In genomic region chr12:124867389-124867930, GRCh38 we compare ENCODE assay signal across 12 cellular contexts. TPM values are rescaled to one million over a fixed set of nuclear protein-coding genes. Genes with fewer than 3 reads are reported as not detected.
DNase-seq lines count a peak whose midpoint lies in the region; ATAC-seq and TF ChIP-seq lines count a peak whose summit lies in the region.
"Had no signal": no experiment of that assay in that cellular context is flagged by ENCODE, and none has a peak within 500 bp of the region (broad histone marks: within the 10 kb centered on the region; RNA-seq: fewer than 3 reads in every experiment).

No MANE protein-coding gene starts in this region.

- no peaks in the 10 kb centered on the region for H3K9me2 ChIP-seq in SK-N-SH
- H3K9me2 ChIP-seq in PC-9 (ENCODE audit: insufficient read depth), result no peaks in the 10 kb centered on the region

- no peaks in the 10 kb centered on the region for H3K27me3 ChIP-seq in SK-N-SH (ENCODE audit: insufficient read depth)
- H3K27me3 ChIP-seq in PC-9 (ENCODE audit: insufficient read depth, low read depth), result no peaks in the 10 kb centered on the region
- no peaks in the 10 kb centered on the region for H3K27me3 ChIP-seq in stomach

- H3K4me2 ChIP-seq in SK-N-SH (no peak overlapping the region), PC-9 (peak overlapping the region; percentile 23; the same call in 1 of the 2 replicates)

- ATAC-seq in SK-N-SH treated with all-trans-retinoic acid at 6 μM for 48 hours, result no peak
- ATAC-seq: activated CD8-positive, alpha-beta memory T cell treated with anti-CD3 and anti-CD28 coated beads, Interleukin-2, amount 10 ng/mL, durations not matched to agents 7 days and 5 days had no signal

- no peak overlapping the region for H3K27ac Mint-ChIP-seq in mesothelial cell of epicardium
- H3K27ac Mint-ChIP-seq: activated CD8-positive, alpha-beta memory T cell treated with anti-CD3 and anti-CD28 coated beads, Interleukin-2, amount 10 ng/mL, durations not matched to agents 7 days and 5 days had no signal

- TF ChIP-seq POLR2A in stomach (IDR thresholded peaks at IDR 0.05), result no peak

- POLR2A ChIA-PET in SK-N-SH (lab: Yijun Ruan, JAX) (no interaction called here), PC-9 (lab: Charles Lee; ENCODE audit: unreplicated experiment) (no interaction called here)

- peaks cover 13% of the 10 kb centered on the region for H3K4me1 Mint-ChIP-seq in mesothelial cell of epicardium

- no peak overlapping the region for H2AFZ ChIP-seq in SK-N-SH (ENCODE audit: low read depth)
- H2AFZ ChIP-seq in PC-9, result no peak overlapping the region

- H3K9me3 ChIP-seq in SK-N-SH (no peaks in the 10 kb centered on the region), PC-9 (ENCODE audit: insufficient read depth, low read depth) (no peaks in the 10 kb centered on the region), stomach (no peaks in the 10 kb centered on the region)
- H3K9me3 ChIP-seq: thoracic aorta had no signal

- no peak overlapping the region for H3K4me3 Mint-ChIP-seq in mesothelial cell of epicardium
- H3K4me3 Mint-ChIP-seq: activated CD8-positive, alpha-beta memory T cell treated with anti-CD3 and anti-CD28 coated beads, Interleukin-2, amount 10 ng/mL, durations not matched to agents 7 days and 5 days had no signal

- H3K36me3 Mint-ChIP-seq in mesothelial cell of epicardium, result no peaks in the 10 kb centered on the region
- H3K36me3 Mint-ChIP-seq: activated CD8-positive, alpha-beta memory T cell treated with anti-CD3 and anti-CD28 coated beads, Interleukin-2, amount 10 ng/mL, durations not matched to agents 7 days and 5 days had no signal

- TF ChIP-seq EP300 in SK-N-SH (IDR thresholded peaks at IDR 0.05; ENCODE audit: borderline replicate concordance in 1 of 2, low read depth in 1 of 2, low read length in 1 of 2) (no peak), stomach (IDR thresholded peaks at IDR 0.05) (no peak)

- H3K36me3 ChIP-seq in SK-N-SH (replicated peaks in 1 of 2; ENCODE audit: control insufficient read depth in 1 of 2, insufficient read depth in 2 of 2, low read length in 1 of 2) (no peaks in the 10 kb centered on the region), PC-9 (ENCODE audit: low read depth) (no peaks in the 10 kb centered on the region), stomach (no peaks in the 10 kb centered on the region)
- H3K36me3 ChIP-seq: thoracic aorta had no signal

- H3K9me3 Mint-ChIP-seq in mesothelial cell of epicardium, result no peaks in the 10 kb centered on the region

- H3K27ac ChIP-seq in SK-N-SH (ENCODE audit: low read depth in 2 of 2, low read length in 1 of 2) (no peak overlapping the region), PC-9 (no peak overlapping the region), stomach (peak overlapping the region in 1 of 5 donors; percentile 56)
- H3K27ac ChIP-seq: thoracic aorta had no signal

- DNase-seq in SK-N-SH (no peak), PC-9 (peak in 1 of 2 experiments; percentile 28), fibroblast of mammary gland (ENCODE audit: low read depth) (peak; percentile 69), stomach (peak; percentile 39), 8988T (no peak), mesothelial cell of epicardium (ENCODE audit: low spot score in 2 of 2, unreplicated experiment in 2 of 2) (no peak)
- no peak for DNase-seq in stimulated activated CD4-positive, alpha-beta T cell treated with anti-CD3 and anti-CD28 coated beads, Interleukin-12 subunit alpha, Interleukin-12 subunit beta, amount 100 ng/mL, for 4 hours
- DNase-seq: activated CD8-positive, alpha-beta memory T cell treated with anti-CD3 and anti-CD28 coated beads, Interleukin-2, amount 10 ng/mL, durations not matched to agents 7 days and 5 days; AML-193; NCI-H187 treated with DMSO at 0.1 percent for 48 hours had no signal

- no TSS peak for BruUV-seq in PC-9 (replicated peaks; lab: Mats Ljungman, UMichigan)

- no peak for TF ChIP-seq CTCF in SK-N-SH (IDR thresholded peaks at IDR 0.05)
- no peak for TF ChIP-seq CTCF in PC-9 (conservative IDR thresholded peaks at IDR 0.05)
- TF ChIP-seq CTCF in fibroblast of mammary gland (conservative IDR thresholded peaks at IDR 0.05; ENCODE audit: control insufficient read depth, insufficient read depth, low read depth, low read length), result no peak
- no peak for TF ChIP-seq CTCF in stomach (IDR thresholded peaks at IDR 0.05)
- no peak for TF ChIP-seq CTCF in mesothelial cell of epicardium (IDR thresholded peaks at IDR 0.05; ENCODE audit: unreplicated experiment)

- CTCF ChIA-PET in SK-N-SH (lab: Yijun Ruan, JAX), result interaction anchor here (1.6 to 1.7 kb wide), 2 partner anchors 96 to 101 kb away, joined by 3 to 5 read pairs; no protein-coding TSS in a partner anchor
- CTCF ChIA-PET in PC-9 (lab: Charles Lee), result no interaction called here

- no peak overlapping the region for H3K9ac ChIP-seq in SK-N-SH

- peaks cover 0 to 10% of the 10 kb centered on the region in 2 experiments; a peak in 1 of 4 replicates for H3K4me1 ChIP-seq in SK-N-SH (ENCODE audit: control insufficient read depth in 1 of 2, insufficient read depth in 2 of 2, low read depth in 1 of 2, low read length in 1 of 2)
- H3K4me1 ChIP-seq in PC-9 (replicated peaks; ENCODE audit: insufficient read depth), result peaks cover 20% of the 10 kb centered on the region
- H3K4me1 ChIP-seq in stomach, result peaks cover 12 to 36% (median 24%) of the 10 kb centered on the region in 4 donors

- TF ChIP-seq RAD21 in SK-N-SH (IDR thresholded peaks at IDR 0.05; ENCODE audit: low read length), result no peak

- intact Hi-C loops in PC-9 (cut with micrococcal nuclease; ENCODE audit: unreplicated experiment) (loop anchor here (2.0 kb wide), 1 partner anchor 71 kb away; no protein-coding TSS in a partner anchor), stomach (cut with DNase I; ENCODE audit: low total_unique reads) (no loop called here)

- H3F3A ChIP-seq in SK-N-SH (replicated peaks; ENCODE audit: insufficient read depth) (no peaks in the 10 kb centered on the region), PC-9 (ENCODE audit: insufficient read depth, low read depth) (peaks cover 3% of the 10 kb centered on the region; the same call in 1 of the 2 replicates)

- 75% methylated on average over 6 of the region's 6 CpGs for WGBS in SK-N-SH (ENCODE audit: low lambda C conversion rate)
- WGBS in stomach, 5 donors, result 32 to 47% (median 41%) methylated on average over 6 of the region's 6 CpGs

- H3K4me3 ChIP-seq in SK-N-SH (ENCODE audit: low read depth in 2 of 2, low read length in 1 of 2) (no peak overlapping the region), PC-9 (no peak overlapping the region), fibroblast of mammary gland (ENCODE audit: control insufficient read depth, low read depth, low read length) (no peak overlapping the region), stomach (no peak overlapping the region)
- H3K4me3 ChIP-seq: thoracic aorta had no signal

- no peaks in the 10 kb centered on the region for H3K27me3 Mint-ChIP-seq in mesothelial cell of epicardium (ENCODE audit: low read depth)

- H4K20me1 ChIP-seq in SK-N-SH (ENCODE audit: insufficient read depth) (no peaks in the 10 kb centered on the region), PC-9 (ENCODE audit: insufficient read depth) (no peaks in the 10 kb centered on the region)

- H3K79me2 ChIP-seq in SK-N-SH (ENCODE audit: insufficient read depth), result no peaks in the 10 kb centered on the region
- no peaks in the 10 kb centered on the region for H3K79me2 ChIP-seq in PC-9 (ENCODE audit: low read depth)

TF ChIP-seq in SK-N-SH, 30 proteins besides CTCF, POLR2A, EP300 and RAD21 (continues in another document):
- TF ChIP-seq FOSL2 (IDR thresholded peaks at IDR 0.05; ENCODE audit: borderline replicate concordance, low read depth), result 0 out of 2 replicates have a peak, but pooled peaks have one; percentile 7

TF ChIP-seq in SK-N-SH treated with all-trans-retinoic acid at 6 μM for 48 hours, 23 proteins besides CTCF, POLR2A, EP300 and RAD21:
- TF ChIP-seq ZNF8 (CRISPR knock-in tag; IDR thresholded peaks at IDR 0.05) (no peak), OSR1 (CRISPR knock-in tag; IDR thresholded peaks at IDR 0.05) (no peak), ARNTL (CRISPR knock-in tag; IDR thresholded peaks at IDR 0.05; ENCODE audit: borderline replicate concordance, low read depth) (no peak), BACH2 (CRISPR knock-in tag; IDR thresholded peaks at IDR 0.05; ENCODE audit: borderline replicate concordance) (no peak), ZC3H10 (CRISPR knock-in tag; IDR thresholded peaks at IDR 0.05) (no peak), ZNF70 (CRISPR knock-in tag; IDR thresholded peaks at IDR 0.05) (no peak)

RNA-seq across cellular contexts. Expression of gene SCARB1, which starts 3.8 kb away (rescaled TPM):
- 12.8 and 33.0 TPM in 2 replicates for polyA plus RNA-seq in SK-N-SH (2012; rRNA removed)
- polyA plus RNA-seq in SK-N-SH (2012; cell fraction: cytosol; rRNA removed), result 17.4 and 25.1 TPM in 2 replicates
- polyA plus RNA-seq in SK-N-SH (2012; cell fraction: nucleus; rRNA removed), result 36.4 and 45.3 TPM in 2 replicates
- 43.0 and 49.6 TPM in 2 replicates for total RNA-seq in PC-9 (2021)
- total RNA-seq in stomach, result 10 to 100 TPM in 2 of 5 donors, 1 to 10 TPM in 3; 2.9 to 63.7 (median 8.3) TPM
- 10 to 100 TPM in 1 of 3 donors, 1 to 10 TPM in 2; 6.7 to 19.4 (median 9.3) TPM for polyA plus RNA-seq in stomach
- 40.2 to 43.3 TPM (median 40.4 TPM) in 3 replicates for total RNA-seq in mesothelial cell of epicardium

RNA-seq across cellular contexts. Expression of gene UBC, which starts 47.0 kb away (rescaled TPM):
- polyA plus RNA-seq in SK-N-SH (2012; rRNA removed), result 1,327 and 1,666 TPM in 2 replicates
- polyA plus RNA-seq in SK-N-SH (2012; cell fraction: cytosol; rRNA removed), result 1,141 and 1,342 TPM in 2 replicates
- 1,930 and 2,064 TPM in 2 replicates for polyA plus RNA-seq in SK-N-SH (2012; cell fraction: nucleus; rRNA removed)
- total RNA-seq in PC-9 (2021), result 748 and 783 TPM in 2 replicates
- 1,000 to 10,000 TPM in 3 of 5 donors, 100 to 1,000 TPM in 2; 409 to 1,431 (median 1,065) TPM for total RNA-seq in stomach
- 1,000 to 10,000 TPM in 1 of 3 donors, 100 to 1,000 TPM in 2; 875 to 1,080 (median 957) TPM for polyA plus RNA-seq in stomach
- 718 to 741 TPM (median 720 TPM) in 3 replicates for total RNA-seq in mesothelial cell of epicardium

Comparison
In these comparisons a context has a peak if more than half of its experiments do, and no peak if none do; other contexts are left out.
1. DNase-seq: peak in fibroblast of mammary gland (single experiment) and stomach (single experiment); none in SK-N-SH (single experiment), 8988T (single experiment), stimulated activated CD4-positive, alpha-beta T cell treated with anti-CD3 and anti-CD28 coated beads, Interleukin-12 subunit alpha, Interleukin-12 subunit beta, amount 100 ng/mL, for 4 hours (single experiment) and mesothelial cell of epicardium (0 of 2).